8 cellular contexts compared by ENCODE assay signal in genomic region chr1:100352267-100353072, GRCh38. TPM values are rescaled to one million over a fixed set of nuclear protein-coding genes. Genes with fewer than 3 reads are reported as not detected.
DNase-seq lines count a peak whose midpoint lies in the region; ATAC-seq lines count a peak whose summit lies in the region.

CDC14A (plus strand) TSS chr1:100352506; CDS start chr1:100352955, 449 bp downstream.

- ATAC-seq in GM19467 (IDR thresholded peaks at IDR 0.05; ENCODE audit: unreplicated experiment) = peak; percentile 52
- ATAC-seq in effector memory CD8-positive, alpha-beta T cell (replicated peaks) = peak; percentile 63

- WGBS in mesenchymal stem cell = under 1% methylated on average over 59 of the region's 65 CpGs

- no peaks in the 10 kb centered on the region for H3K9me3 ChIP-seq in mesenchymal stem cell (ENCODE audit: control insufficient read depth, low read length)

- POLR2A ChIA-PET in activated CD8-positive, alpha-beta memory T cell treated with anti-CD3 and anti-CD28 coated beads for 36 hours (lab: Charles Lee) = interaction anchor here (0.5 to 3.2 kb wide), 13 partner anchors 14 to 542 kb away, joined by 3 to 13 read pairs (median 3); partner anchors contain the start of genes DBT, RTCA, SASS6 and TRMT13

- H3K23ac ChIP-seq in mesenchymal stem cell (ENCODE audit: low read length in 2 of 2) = peak within 1 kb of the TSS in 1 of 2 experiments; percentile 92

- peak; percentile 78 for DNase-seq in CMK (ENCODE audit: low read depth)
- peak; percentile 92 for DNase-seq in HS-27A (ENCODE audit: low read depth)
- DNase-seq in NK-92 (lab: John Stamatoyannopoulos, UW; ENCODE audit: unreplicated experiment) = peak; percentile 45
- peak; percentile 76 to 79 (median 76) for DNase-seq in effector memory CD8-positive, alpha-beta T cell
- peak; percentile 98 for DNase-seq in mesenchymal stem cell
- peak; percentile 70 for DNase-seq in stimulated activated CD8-positive, alpha-beta memory T cell treated with anti-CD3 and anti-CD28 coated beads, Interleukin-12 subunit alpha, Interleukin-12 subunit beta, amount 100 ng/mL, for 4 hours (ENCODE audit: low read depth)

- H3K4me1 Mint-ChIP-seq in effector memory CD8-positive, alpha-beta T cell (ENCODE audit: low read depth in 2 of 2) = peaks cover 43 to 52% of the 10 kb centered on the region in 2 donors

- H3K4ac ChIP-seq in mesenchymal stem cell (ENCODE audit: low read depth in 1 of 2, low read length in 2 of 2) = peak within 1 kb of the TSS in 1 of 2 experiments; percentile 79

- H3K27ac Mint-ChIP-seq in effector memory CD8-positive, alpha-beta T cell = peak within 1 kb of the TSS; percentile 93 to 96

- peak within 1 kb of the TSS; percentile 69 for H4K8ac ChIP-seq in mesenchymal stem cell (ENCODE audit: low read length)

- peak within 1 kb of the TSS; percentile 81 for H3K27ac ChIP-seq in mesenchymal stem cell (ENCODE audit: low read length, poor library complexity, severe bottlenecking)

- H2BK15ac ChIP-seq in mesenchymal stem cell (ENCODE audit: low read depth, poor library complexity, severe bottlenecking) = peak within 1 kb of the TSS; percentile 73

- peak within 1 kb of the TSS; percentile 95 to 98 for H3K4me3 Mint-ChIP-seq in effector memory CD8-positive, alpha-beta T cell

- no peaks in the 10 kb centered on the region for H3K9me3 Mint-ChIP-seq in effector memory CD8-positive, alpha-beta T cell

- no peaks in the 10 kb centered on the region for H3K27me3 Mint-ChIP-seq in effector memory CD8-positive, alpha-beta T cell

- peak within 1 kb of the TSS; percentile 80 for H2BK5ac ChIP-seq in mesenchymal stem cell (ENCODE audit: low read depth, low read length, poor library complexity, severe bottlenecking)

- H3K4me2 ChIP-seq in mesenchymal stem cell (ENCODE audit: low read length, poor library complexity, severe bottlenecking) = peak within 1 kb of the TSS; percentile 99

- CTCF ChIA-PET in activated CD8-positive, alpha-beta memory T cell treated with anti-CD3 and anti-CD28 coated beads for 36 hours (lab: Charles Lee) = interaction anchor here (0.8 to 1.6 kb wide), 7 partner anchors 14 to 97 kb away, joined by 3 to 6 read pairs (median 4); partner anchors contain the start of gene RTCA

- H3K4me1 ChIP-seq in mesenchymal stem cell (ENCODE audit: control insufficient read depth, insufficient read depth, low read depth, low read length) = peaks cover 8% of the 10 kb centered on the region

- peak within 1 kb of the TSS; percentile 93 for H2AFZ ChIP-seq in mesenchymal stem cell (ENCODE audit: low read depth, low read length)

- H4K91ac ChIP-seq in mesenchymal stem cell (ENCODE audit: low read length) = peak within 1 kb of the TSS; percentile 39

- peak within 1 kb of the TSS; percentile 82 for H2BK120ac ChIP-seq in mesenchymal stem cell (ENCODE audit: low read depth, low read length)

- peak within 1 kb of the TSS; percentile 86 to 91 for H3K18ac ChIP-seq in mesenchymal stem cell (ENCODE audit: low read depth in 1 of 2, low read length in 2 of 2)

- H3K4me3 ChIP-seq in mesenchymal stem cell (ENCODE audit: insufficient read depth in 1 of 2, low read depth in 1 of 2, low read length in 2 of 2) = peak within 1 kb of the TSS; percentile 89 to 93

- H2BK12ac ChIP-seq in mesenchymal stem cell (ENCODE audit: low read length in 2 of 2) = peak within 1 kb of the TSS in 1 of 2 experiments; percentile 82

- H3K14ac ChIP-seq in mesenchymal stem cell (ENCODE audit: low read length in 2 of 2) = peak within 1 kb of the TSS in 1 of 2 experiments; percentile 91

- H3K36me3 ChIP-seq in mesenchymal stem cell (ENCODE audit: control insufficient read depth in 1 of 2, insufficient read depth in 2 of 2, low read depth in 1 of 2, low read length in 2 of 2) = no peaks in the 10 kb centered on the region

- no peaks in the 10 kb centered on the region for H3K27me3 ChIP-seq in mesenchymal stem cell (ENCODE audit: control insufficient read depth in 1 of 2, insufficient read depth in 1 of 2, low read length in 2 of 2)

- H3K36me3 Mint-ChIP-seq in effector memory CD8-positive, alpha-beta T cell (ENCODE audit: insufficient read depth) = peaks cover 59% of the 10 kb centered on the region

- H3K79me1 ChIP-seq in mesenchymal stem cell (replicated peaks; ENCODE audit: low read length, poor library complexity, severe bottlenecking) = peaks cover 16% of the 10 kb centered on the region

- H3K9ac ChIP-seq in mesenchymal stem cell (ENCODE audit: low read length) = peak within 1 kb of the TSS; percentile 86

- peak within 1 kb of the TSS; percentile 65 for H2AK5ac ChIP-seq in mesenchymal stem cell (ENCODE audit: low read length, severe bottlenecking)

RNA-seq across cellular contexts. Expression of gene CDC14A, which starts in this region (rescaled TPM):
- 10 to 100 TPM; 16.0 to 18.4 TPM for total RNA-seq in activated CD8-positive, alpha-beta memory T cell treated with anti-CD3 and anti-CD28 coated beads for 36 hours
- 2.0 TPM for polyA plus RNA-seq in mesenchymal stem cell (2013, experiment 1 of 2)
- 1.9 TPM for polyA plus RNA-seq in mesenchymal stem cell (2013, experiment 2 of 2)

Comparison
In these comparisons a context has a peak if more than half of its experiments do, and no peak if none do; other contexts are left out.
1. Peak in every context shown above with its lines: DNase-seq, ATAC-seq, H3K4me3 ChIP-seq and H3K27ac ChIP-seq.
2. DNase-seq: peak in every context shown above with its lines; median percentile 98 in mesenchymal stem cell; 92 in HS-27A; 78 in CMK; 76 in effector memory CD8-positive, alpha-beta T cell; 70 in stimulated activated CD8-positive, alpha-beta memory T cell treated with anti-CD3 and anti-CD28 coated beads, Interleukin-12 subunit alpha, Interleukin-12 subunit beta, amount 100 ng/mL, for 4 hours; 45 in NK-92.